ENCODE assay signal across 8 cellular contexts in the genomic region with DNA sequence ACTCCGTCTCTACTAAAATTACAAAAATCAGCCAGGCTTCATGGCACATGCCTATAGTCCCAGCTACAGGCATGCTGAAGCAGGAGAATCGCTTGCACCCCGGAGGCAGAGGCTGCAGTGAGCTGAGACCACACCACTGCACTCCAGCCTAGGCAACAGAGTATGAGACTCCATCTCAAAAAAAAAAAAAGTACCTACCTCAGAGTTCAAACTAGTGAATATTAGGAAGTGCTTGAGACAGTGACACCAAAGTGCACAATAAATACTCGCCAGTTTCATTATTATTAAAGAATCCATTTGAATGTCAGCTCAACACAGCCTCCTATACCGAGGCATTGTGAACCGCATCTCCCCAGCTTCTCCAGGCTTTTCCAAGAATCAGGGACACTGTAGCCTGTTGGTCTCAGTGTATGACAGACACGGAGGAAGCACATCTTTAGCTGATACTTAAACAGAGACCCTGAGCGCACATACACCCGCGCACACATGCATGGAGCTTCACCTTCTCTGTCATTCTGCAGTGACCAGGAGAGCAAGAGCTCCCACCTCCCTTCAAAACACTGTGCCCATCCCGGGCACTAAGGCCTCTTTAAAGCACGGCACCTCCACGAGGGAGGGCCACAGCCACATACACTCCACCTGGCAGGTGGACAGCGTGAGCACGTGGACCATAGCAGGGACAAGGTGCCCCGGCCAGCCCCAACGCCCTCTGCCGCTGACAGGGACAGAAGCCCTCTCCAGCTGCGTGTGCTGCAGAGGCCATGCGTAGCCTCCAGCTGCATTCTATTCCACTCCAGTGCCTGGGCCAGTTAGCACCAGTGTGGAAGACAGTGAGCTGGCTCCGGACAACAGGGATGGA. TPM values are rescaled to one million over a fixed set of nuclear protein-coding genes. Genes with fewer than 3 reads are reported as not detected.
DNase-seq lines count a peak whose midpoint lies in the region; ATAC-seq, FAIRE-seq and TF ChIP-seq lines count a peak whose summit lies in the region.

No MANE protein-coding gene starts in this region.

- H3K79me2 ChIP-seq in HepG2 (ENCODE audit: insufficient read depth, low read length) = peaks cover 24% of the 10 kb centered on the region

- DNase-seq in stimulated activated CD4-positive, alpha-beta T cell treated with anti-CD3 and anti-CD28 coated beads, Interleukin-15, amount 100 ng/mL, for 24 hours = peak; percentile 64
- no peak for DNase-seq in stimulated activated CD4-positive, alpha-beta T cell treated with anti-CD3 and anti-CD28 coated beads, Interleukin-12 subunit alpha, Interleukin-12 subunit beta, amount 100 ng/mL, for 4 hours
- DNase-seq in HepG2 (ENCODE audit: low spot score) (no peak), NCI-H128 (lab: John Stamatoyannopoulos, UW; ENCODE audit: unreplicated experiment) (no peak), NCI-H1417 treated with DMSO at 0.1 percent for 48 hours (lab: John Stamatoyannopoulos, UW) (no peak), GM13976 (ENCODE audit: low spot score) (no peak), NOMO-1 (lab: John Stamatoyannopoulos, UW; ENCODE audit: unreplicated experiment in 2 of 2) (no peak)

- H3K9ac ChIP-seq in HepG2 (ENCODE audit: insufficient read depth, low read depth, low read length) = no peak overlapping the region

- no peaks in the 10 kb centered on the region for H3K9me3 Mint-ChIP-seq in activated naive CD8-positive, alpha-beta T cell (ENCODE audit: low read depth)

- peak overlapping the region; percentile 83 for H3K27ac Mint-ChIP-seq in activated naive CD8-positive, alpha-beta T cell

- H3K4me2 ChIP-seq in HepG2 (ENCODE audit: low read depth, low read length) = no peak overlapping the region

- H3K4me3 ChIP-seq in HepG2 (replicated peaks in 1 of 3; ENCODE audit: insufficient read depth in 1 of 3, low read depth in 2 of 3, low read length in 3 of 3) = no peak overlapping the region

- peaks cover 0 to 37% of the 10 kb centered on the region in 2 experiments; a peak in 4 of 5 replicates for H3K36me3 ChIP-seq in HepG2 (replicated peaks in 1 of 2; ENCODE audit: control insufficient read depth in 1 of 2, insufficient read depth in 2 of 2, low read length in 2 of 2)

- POLR2A ChIA-PET in HepG2 (lab: Yijun Ruan, JAX) = interaction anchor here (1.0 to 7.3 kb wide), 7 partner anchors 15 to 155 kb away, joined by 3 to 108 read pairs (median 4); partner anchors contain the start of genes IFFO1, LTBR, TAPBPL and VAMP1

- CTCF ChIA-PET in HepG2 (lab: Yijun Ruan, JAX; ENCODE audit: low intra/inter-chr PET ratio, low total read pairs) = no interaction called here

- no TSS peak for BruUV-seq in HepG2 (replicated peaks; lab: Mats Ljungman, UMichigan)

- intact Hi-C loops in HepG2 (cut with micrococcal nuclease; ENCODE audit: unreplicated experiment) = loop anchor here (10.0 kb wide), 2 partner anchors 65 to 195 kb away; partner anchors contain the start of genes TNFRSF1A and VAMP1

- 0 out of 2 replicates have a peak, but pooled peaks have one; percentile 10 for TF ChIP-seq RAD21 in HepG2 (CRISPR knock-in tag; IDR thresholded peaks at IDR 0.05)

- in situ Hi-C loops in HepG2 (cut with HindIII; ENCODE audit: extremely low pct_ligation_motif_present, low pct_unique_long_range_greater_than_20kb) (loop anchor here (10.0 kb wide), 1 partner anchor 115 kb away; no protein-coding TSS in a partner anchor), GM13976 (cut with MboI; ENCODE audit: low sequenced_read_pairs, unreplicated experiment) (loop anchor here (10.0 kb wide), 1 partner anchor 115 kb away; no protein-coding TSS in a partner anchor)

- no peak for TF ChIP-seq POLR2A in HepG2 (IDR thresholded peaks at IDR 0.05; ENCODE audit: insufficient read depth in 1 of 2, low read depth in 2 of 2, low read length in 2 of 2)

- H4K20me1 ChIP-seq in HepG2 (ENCODE audit: insufficient read depth, low read length) = peaks cover 41% of the 10 kb centered on the region

- H3K9me3 ChIP-seq in HepG2 (ENCODE audit: low read length) = no peaks in the 10 kb centered on the region

- WGBS in HepG2 (ENCODE audit: low lambda C conversion rate) = 83% methylated on average over 12 of the region's 21 CpGs

- ATAC-seq in HepG2 = peak; percentile 2

- FAIRE-seq in HepG2 (lab: Jason Lieb, UNC) = no peak

- H3K36me3 Mint-ChIP-seq in activated naive CD8-positive, alpha-beta T cell = peaks cover 6% of the 10 kb centered on the region

- H3K27me3 Mint-ChIP-seq in activated naive CD8-positive, alpha-beta T cell = no peaks in the 10 kb centered on the region

- H3K27ac ChIP-seq in HepG2 (ENCODE audit: extremely low read length, insufficient read depth, low read length) = peak overlapping the region; percentile 49

- H3K4me1 ChIP-seq in HepG2 (ENCODE audit: insufficient read depth, low read length) = peaks cover 53% of the 10 kb centered on the region

- peak overlapping the region; percentile 76 for H3K4me3 Mint-ChIP-seq in activated naive CD8-positive, alpha-beta T cell

- H3K4me1 Mint-ChIP-seq in activated naive CD8-positive, alpha-beta T cell (ENCODE audit: low read depth) = peaks cover 34% of the 10 kb centered on the region

- H3K27me3 ChIP-seq in HepG2 (ENCODE audit: control insufficient read depth in 1 of 2, insufficient read depth in 2 of 2, low read length in 2 of 2) = no peaks in the 10 kb centered on the region; a peak in 1 of 5 replicates

- TF ChIP-seq EP300 in HepG2 (IDR thresholded peaks at IDR 0.05; ENCODE audit: low read depth in 2 of 2, low read length in 2 of 2) (no peak), HepG2 (CRISPR knock-in tag; IDR thresholded peaks at IDR 0.05; ENCODE audit: borderline replicate concordance) (no peak)

- H2AFZ ChIP-seq in HepG2 (ENCODE audit: low read length) = no peak overlapping the region

- TF ChIP-seq CTCF in HepG2 (CRISPR knock-in tag; IDR thresholded peaks at IDR 0.05) = no peak
- TF ChIP-seq CTCF in GM13976 (IDR thresholded peaks at IDR 0.05; ENCODE audit: borderline replicate concordance, control extremely low read depth, extremely low read depth, insufficient read depth, missing control alignments) = no peak

RNA-seq across cellular contexts. Expression of gene GAPDH, which starts 5.2 kb away (rescaled TPM):
- total RNA-seq in HepG2 (2016; rRNA removed; fragmentation: Illumina TruSeq; extraction: Trizol) = 3,038 and 4,052 TPM in 2 replicates
- total RNA-seq in HepG2 (2016; cell fraction: cytosol; rRNA removed; fragmentation: Illumina TruSeq; extraction: Trizol; ENCODE audit: low read depth) = 4,250 and 4,349 TPM in 2 replicates
- 3,016 and 4,088 TPM in 2 replicates for total RNA-seq in HepG2 (2016; cell fraction: insoluble cytoplasmic fraction; rRNA removed; fragmentation: Illumina TruSeq; extraction: Trizol)
- total RNA-seq in HepG2 (2016; cell fraction: membrane; rRNA removed; fragmentation: Illumina TruSeq; extraction: Trizol) = 3,384 and 3,615 TPM in 2 replicates
- 1,080 and 1,144 TPM in 2 replicates for total RNA-seq in HepG2 (2016; cell fraction: nucleus; rRNA removed; fragmentation: Illumina TruSeq; extraction: Trizol)
- 12,395 and 12,722 TPM in 2 replicates for polyA plus RNA-seq in HepG2 (2011; rRNA removed)
- 13,143 and 20,886 TPM in 2 replicates for polyA plus RNA-seq in HepG2 (2011; cell fraction: cytosol; rRNA removed)
- 4,563 and 5,385 TPM in 2 replicates for polyA plus RNA-seq in HepG2 (2011; cell fraction: nucleus; rRNA removed)
- 4,491 and 5,608 TPM in 2 replicates for polyA plus RNA-seq in HepG2 (2012)
- polyA plus RNA-seq in HepG2 (2016; cell fraction: cytosol; fragmentation: Illumina TruSeq; extraction: Trizol; ENCODE audit: low read depth) = 5,853 and 5,973 TPM in 2 replicates
- 5,263 and 5,331 TPM in 2 replicates for polyA plus RNA-seq in HepG2 (2016; cell fraction: insoluble cytoplasmic fraction; fragmentation: Illumina TruSeq; extraction: Trizol; ENCODE audit: low read depth)
- 4,187 and 4,205 TPM in 2 replicates for polyA plus RNA-seq in HepG2 (2016; cell fraction: membrane; fragmentation: Illumina TruSeq; extraction: Trizol; ENCODE audit: low read depth)
- 2,003 and 2,068 TPM in 2 replicates for polyA plus RNA-seq in HepG2 (2016; cell fraction: nucleus; fragmentation: Illumina TruSeq; extraction: Trizol; ENCODE audit: insufficient read depth, low read depth)
- polyA minus RNA-seq in HepG2 (2011; rRNA and poly(A)+ RNA removed; ENCODE audit: low replicate concordance) = 14,131 and 14,841 TPM in 2 replicates
- 5,645 and 5,680 TPM in 2 replicates for polyA minus RNA-seq in HepG2 (2011; cell fraction: cytosol; rRNA and poly(A)+ RNA removed)
- 1,044 and 1,523 TPM in 2 replicates for polyA minus RNA-seq in HepG2 (2011; cell fraction: nucleus; rRNA and poly(A)+ RNA removed)

RNA-seq across cellular contexts. Expression of gene IFFO1, which starts 16.3 kb away (rescaled TPM):
- total RNA-seq in HepG2 (2016; rRNA removed; fragmentation: Illumina TruSeq; extraction: Trizol) = 7.0 and 12.8 TPM in 2 replicates
- total RNA-seq in HepG2 (2016; cell fraction: cytosol; rRNA removed; fragmentation: Illumina TruSeq; extraction: Trizol; ENCODE audit: low read depth) = 2.3 and 2.6 TPM in 2 replicates
- 6.1 and 12.5 TPM in 2 replicates for total RNA-seq in HepG2 (2016; cell fraction: insoluble cytoplasmic fraction; rRNA removed; fragmentation: Illumina TruSeq; extraction: Trizol)
- total RNA-seq in HepG2 (2016; cell fraction: membrane; rRNA removed; fragmentation: Illumina TruSeq; extraction: Trizol) = 4.1 and 5.9 TPM in 2 replicates
- 13.7 and 16.1 TPM in 2 replicates for total RNA-seq in HepG2 (2016; cell fraction: nucleus; rRNA removed; fragmentation: Illumina TruSeq; extraction: Trizol)
- polyA plus RNA-seq in HepG2 (2011; rRNA removed) = 14.6 and 18.3 TPM in 2 replicates
- polyA plus RNA-seq in HepG2 (2011; cell fraction: cytosol; rRNA removed) = 7.8 and 9.6 TPM in 2 replicates
- 132 TPM in 2 replicates for polyA plus RNA-seq in HepG2 (2011; cell fraction: nucleus; rRNA removed)
- polyA plus RNA-seq in HepG2 (2012) = 8.0 and 11.7 TPM in 2 replicates
- 1.9 TPM in 2 replicates for polyA plus RNA-seq in HepG2 (2016; cell fraction: cytosol; fragmentation: Illumina TruSeq; extraction: Trizol; ENCODE audit: low read depth)
- 6.6 and 8.2 TPM in 2 replicates for polyA plus RNA-seq in HepG2 (2016; cell fraction: insoluble cytoplasmic fraction; fragmentation: Illumina TruSeq; extraction: Trizol; ENCODE audit: low read depth)
- 3.2 and 3.5 TPM in 2 replicates for polyA plus RNA-seq in HepG2 (2016; cell fraction: membrane; fragmentation: Illumina TruSeq; extraction: Trizol; ENCODE audit: low read depth)
- 54.2 and 55.8 TPM in 2 replicates for polyA plus RNA-seq in HepG2 (2016; cell fraction: nucleus; fragmentation: Illumina TruSeq; extraction: Trizol; ENCODE audit: insufficient read depth, low read depth)
- polyA minus RNA-seq in HepG2 (2011; rRNA and poly(A)+ RNA removed; ENCODE audit: low replicate concordance) = 0.61 and 11.8 TPM in 2 replicates
- polyA minus RNA-seq in HepG2 (2011; cell fraction: cytosol; rRNA and poly(A)+ RNA removed) = 2.9 and 3.4 TPM in 2 replicates
- polyA minus RNA-seq in HepG2 (2011; cell fraction: nucleus; rRNA and poly(A)+ RNA removed) = 12.5 and 14.4 TPM in 2 replicates

RNA-seq across cellular contexts. Expression of gene NOP2, which starts 28.6 kb away (rescaled TPM):
- total RNA-seq in HepG2 (2016; rRNA removed; fragmentation: Illumina TruSeq; extraction: Trizol) = 50.0 and 56.7 TPM in 2 replicates
- 12.9 and 15.9 TPM in 2 replicates for total RNA-seq in HepG2 (2016; cell fraction: cytosol; rRNA removed; fragmentation: Illumina TruSeq; extraction: Trizol; ENCODE audit: low read depth)
- 47.8 and 60.1 TPM in 2 replicates for total RNA-seq in HepG2 (2016; cell fraction: insoluble cytoplasmic fraction; rRNA removed; fragmentation: Illumina TruSeq; extraction: Trizol)
- 14.5 and 16.3 TPM in 2 replicates for total RNA-seq in HepG2 (2016; cell fraction: membrane; rRNA removed; fragmentation: Illumina TruSeq; extraction: Trizol)
- 58.7 and 75.9 TPM in 2 replicates for total RNA-seq in HepG2 (2016; cell fraction: nucleus; rRNA removed; fragmentation: Illumina TruSeq; extraction: Trizol)
- polyA plus RNA-seq in HepG2 (2011; rRNA removed) = 47.3 and 52.9 TPM in 2 replicates
- 23.1 and 25.0 TPM in 2 replicates for polyA plus RNA-seq in HepG2 (2011; cell fraction: cytosol; rRNA removed)
- polyA plus RNA-seq in HepG2 (2011; cell fraction: nucleus; rRNA removed) = 189 and 191 TPM in 2 replicates
- 39.3 and 51.1 TPM in 2 replicates for polyA plus RNA-seq in HepG2 (2012)
- polyA plus RNA-seq in HepG2 (2016; cell fraction: cytosol; fragmentation: Illumina TruSeq; extraction: Trizol; ENCODE audit: low read depth) = 5.0 and 5.2 TPM in 2 replicates
- polyA plus RNA-seq in HepG2 (2016; cell fraction: insoluble cytoplasmic fraction; fragmentation: Illumina TruSeq; extraction: Trizol; ENCODE audit: low read depth) = 58.8 and 61.3 TPM in 2 replicates
- 8.6 and 9.0 TPM in 2 replicates for polyA plus RNA-seq in HepG2 (2016; cell fraction: membrane; fragmentation: Illumina TruSeq; extraction: Trizol; ENCODE audit: low read depth)
- 230 and 250 TPM in 2 replicates for polyA plus RNA-seq in HepG2 (2016; cell fraction: nucleus; fragmentation: Illumina TruSeq; extraction: Trizol; ENCODE audit: insufficient read depth, low read depth)
- 70.3 and 126 TPM in 2 replicates for polyA minus RNA-seq in HepG2 (2011; rRNA and poly(A)+ RNA removed; ENCODE audit: low replicate concordance)
- 17.4 and 20.0 TPM in 2 replicates for polyA minus RNA-seq in HepG2 (2011; cell fraction: cytosol; rRNA and poly(A)+ RNA removed)
- 63.5 and 67.9 TPM in 2 replicates for polyA minus RNA-seq in HepG2 (2011; cell fraction: nucleus; rRNA and poly(A)+ RNA removed)

RNA-seq across cellular contexts. Expression of gene NCAPD2, which starts 45.6 kb away (rescaled TPM):
- 65.6 and 100 TPM in 2 replicates for total RNA-seq in HepG2 (2016; rRNA removed; fragmentation: Illumina TruSeq; extraction: Trizol)
- total RNA-seq in HepG2 (2016; cell fraction: cytosol; rRNA removed; fragmentation: Illumina TruSeq; extraction: Trizol; ENCODE audit: low read depth) = 7.2 and 7.6 TPM in 2 replicates
- 68.5 and 86.5 TPM in 2 replicates for total RNA-seq in HepG2 (2016; cell fraction: insoluble cytoplasmic fraction; rRNA removed; fragmentation: Illumina TruSeq; extraction: Trizol)
- total RNA-seq in HepG2 (2016; cell fraction: membrane; rRNA removed; fragmentation: Illumina TruSeq; extraction: Trizol) = 25.1 and 25.2 TPM in 2 replicates
- total RNA-seq in HepG2 (2016; cell fraction: nucleus; rRNA removed; fragmentation: Illumina TruSeq; extraction: Trizol) = 57.8 and 60.8 TPM in 2 replicates
- 42.8 and 51.1 TPM in 2 replicates for polyA plus RNA-seq in HepG2 (2011; rRNA removed)
- polyA plus RNA-seq in HepG2 (2011; cell fraction: cytosol; rRNA removed) = 32.2 and 41.0 TPM in 2 replicates
- 46.7 and 50.4 TPM in 2 replicates for polyA plus RNA-seq in HepG2 (2011; cell fraction: nucleus; rRNA removed)
- polyA plus RNA-seq in HepG2 (2012) = 31.0 and 53.6 TPM in 2 replicates
- polyA plus RNA-seq in HepG2 (2016; cell fraction: cytosol; fragmentation: Illumina TruSeq; extraction: Trizol; ENCODE audit: low read depth) = 3.4 and 4.5 TPM in 2 replicates
- 56.7 and 71.7 TPM in 2 replicates for polyA plus RNA-seq in HepG2 (2016; cell fraction: insoluble cytoplasmic fraction; fragmentation: Illumina TruSeq; extraction: Trizol; ENCODE audit: low read depth)
- 12.3 and 13.7 TPM in 2 replicates for polyA plus RNA-seq in HepG2 (2016; cell fraction: membrane; fragmentation: Illumina TruSeq; extraction: Trizol; ENCODE audit: low read depth)
- 73.7 and 78.3 TPM in 2 replicates for polyA plus RNA-seq in HepG2 (2016; cell fraction: nucleus; fragmentation: Illumina TruSeq; extraction: Trizol; ENCODE audit: insufficient read depth, low read depth)
- 92.8 and 252 TPM in 2 replicates for polyA minus RNA-seq in HepG2 (2011; rRNA and poly(A)+ RNA removed; ENCODE audit: low replicate concordance)
- polyA minus RNA-seq in HepG2 (2011; cell fraction: cytosol; rRNA and poly(A)+ RNA removed) = 51.6 and 71.6 TPM in 2 replicates
- polyA minus RNA-seq in HepG2 (2011; cell fraction: nucleus; rRNA and poly(A)+ RNA removed) = 62.8 and 68.9 TPM in 2 replicates

RNA-seq across cellular contexts. Expression of gene MRPL51, which starts 46.4 kb away (rescaled TPM):
- total RNA-seq in HepG2 (2016; rRNA removed; fragmentation: Illumina TruSeq; extraction: Trizol) = 278 and 343 TPM in 2 replicates
- total RNA-seq in HepG2 (2016; cell fraction: cytosol; rRNA removed; fragmentation: Illumina TruSeq; extraction: Trizol; ENCODE audit: low read depth) = 189 and 218 TPM in 2 replicates
- total RNA-seq in HepG2 (2016; cell fraction: insoluble cytoplasmic fraction; rRNA removed; fragmentation: Illumina TruSeq; extraction: Trizol) = 286 and 361 TPM in 2 replicates
- 199 and 207 TPM in 2 replicates for total RNA-seq in HepG2 (2016; cell fraction: membrane; rRNA removed; fragmentation: Illumina TruSeq; extraction: Trizol)
- 80.6 and 104 TPM in 2 replicates for total RNA-seq in HepG2 (2016; cell fraction: nucleus; rRNA removed; fragmentation: Illumina TruSeq; extraction: Trizol)
- 52.5 and 64.8 TPM in 2 replicates for polyA plus RNA-seq in HepG2 (2011; rRNA removed)
- 82.5 and 89.0 TPM in 2 replicates for polyA plus RNA-seq in HepG2 (2011; cell fraction: cytosol; rRNA removed)
- 20.2 and 20.8 TPM in 2 replicates for polyA plus RNA-seq in HepG2 (2011; cell fraction: nucleus; rRNA removed)
- 128 and 181 TPM in 2 replicates for polyA plus RNA-seq in HepG2 (2012)
- polyA plus RNA-seq in HepG2 (2016; cell fraction: cytosol; fragmentation: Illumina TruSeq; extraction: Trizol; ENCODE audit: low read depth) = 188 and 220 TPM in 2 replicates
- polyA plus RNA-seq in HepG2 (2016; cell fraction: insoluble cytoplasmic fraction; fragmentation: Illumina TruSeq; extraction: Trizol; ENCODE audit: low read depth) = 342 and 349 TPM in 2 replicates
- 177 and 178 TPM in 2 replicates for polyA plus RNA-seq in HepG2 (2016; cell fraction: membrane; fragmentation: Illumina TruSeq; extraction: Trizol; ENCODE audit: low read depth)
- 114 and 136 TPM in 2 replicates for polyA plus RNA-seq in HepG2 (2016; cell fraction: nucleus; fragmentation: Illumina TruSeq; extraction: Trizol; ENCODE audit: insufficient read depth, low read depth)
- 25.3 and 67.0 TPM in 2 replicates for polyA minus RNA-seq in HepG2 (2011; rRNA and poly(A)+ RNA removed; ENCODE audit: low replicate concordance)
- 12.4 and 18.6 TPM in 2 replicates for polyA minus RNA-seq in HepG2 (2011; cell fraction: cytosol; rRNA and poly(A)+ RNA removed)
- polyA minus RNA-seq in HepG2 (2011; cell fraction: nucleus; rRNA and poly(A)+ RNA removed) = 10.1 and 13.3 TPM in 2 replicates
